ENCODE assay signal across 14 cellular contexts in genomic region chrX:130778773-130779172, GRCh38.
"Had no signal": no experiment of that assay in that cellular context is flagged by ENCODE, and none has a peak within 500 bp of the region (broad histone marks: within the 10 kb centered on the region; RNA-seq: fewer than 3 reads in every experiment).

No MANE protein-coding gene starts in this region.

- H3K36me3 ChIP-seq: brain microvascular endothelial cell, esophagus muscularis mucosa, gastroesophageal sphincter, pancreas had no signal

- DNase-seq: activated B cell treated with CpG ODN at 0.5 μM for 24 hours; activated CD4-positive, alpha-beta T cell treated with anti-CD3 and anti-CD28 coated beads, Interleukin-2, amount 10 ng/mL, durations not matched to agents 7 days and 5 days; amniotic stem cell; brain microvascular endothelial cell; kidney; pancreas; stimulated activated CD4-positive, alpha-beta T cell treated with anti-CD3 and anti-CD28 coated beads, Interleukin-15, amount 100 ng/mL, for 24 hours; stimulated activated CD4-positive, alpha-beta T cell treated with anti-CD3 and anti-CD28 coated beads, Interleukin-4, amount 100 ng/mL, for 24 hours had no signal

- H3K27me3 ChIP-seq: brain microvascular endothelial cell, esophagus muscularis mucosa, gastroesophageal sphincter, pancreas had no signal

- ATAC-seq: gastroesophageal sphincter, pancreas had no signal

- H3K27ac ChIP-seq: brain microvascular endothelial cell, esophagus muscularis mucosa, gastroesophageal sphincter, pancreas had no signal

- H3K4me3 ChIP-seq: esophagus muscularis mucosa, gastroesophageal sphincter, pancreas had no signal

- H3K4me1 ChIP-seq: esophagus muscularis mucosa, gastroesophageal sphincter, pancreas had no signal

- H3K4me1 Mint-ChIP-seq: activated B cell treated with CpG ODN at 0.5 μM for 24 hours; activated CD4-positive, alpha-beta T cell treated with anti-CD3 and anti-CD28 coated beads, Interleukin-2, amount 10 ng/mL, durations not matched to agents 7 days and 5 days; mesothelial cell of epicardium had no signal

- H3K9me3 Mint-ChIP-seq: activated B cell treated with CpG ODN at 0.5 μM for 24 hours; activated CD4-positive, alpha-beta T cell treated with anti-CD3 and anti-CD28 coated beads, Interleukin-2, amount 10 ng/mL, durations not matched to agents 7 days and 5 days; activated naive CD4-positive, alpha-beta T cell treated with anti-CD3 and anti-CD28 coated beads, Interleukin-2, amount 50 U/mL, for 24 hours; mesothelial cell of epicardium; stimulated activated naive CD8-positive, alpha-beta T cell treated with anti-CD3 and anti-CD28 coated beads, Interleukin-15, Interleukin-2, amounts not matched to agents 100 ng/mL and 50 ng/mL, for 24 hours; T-helper 1 cell treated with Interleukin-12 subunit alpha and Interleukin-12 subunit beta and Interleukin-4 antibody, amounts not matched to agents 30 μg/mL and 1 μg/mL, for 36 hours had no signal

- H3K27me3 Mint-ChIP-seq: activated B cell treated with CpG ODN at 0.5 μM for 24 hours; activated CD4-positive, alpha-beta T cell treated with anti-CD3 and anti-CD28 coated beads, Interleukin-2, amount 10 ng/mL, durations not matched to agents 7 days and 5 days; activated naive CD4-positive, alpha-beta T cell treated with anti-CD3 and anti-CD28 coated beads, Interleukin-2, amount 50 U/mL, for 24 hours; stimulated activated naive CD8-positive, alpha-beta T cell treated with anti-CD3 and anti-CD28 coated beads, Interleukin-15, Interleukin-2, amounts not matched to agents 100 ng/mL and 50 ng/mL, for 24 hours had no signal

- H3K4me3 Mint-ChIP-seq: activated B cell treated with CpG ODN at 0.5 μM for 24 hours; activated CD4-positive, alpha-beta T cell treated with anti-CD3 and anti-CD28 coated beads, Interleukin-2, amount 10 ng/mL, durations not matched to agents 7 days and 5 days; activated naive CD4-positive, alpha-beta T cell treated with anti-CD3 and anti-CD28 coated beads, Interleukin-2, amount 50 U/mL, for 24 hours; mesothelial cell of epicardium; stimulated activated naive CD8-positive, alpha-beta T cell treated with anti-CD3 and anti-CD28 coated beads, Interleukin-15, Interleukin-2, amounts not matched to agents 100 ng/mL and 50 ng/mL, for 24 hours; T-helper 1 cell treated with Interleukin-12 subunit alpha and Interleukin-12 subunit beta and Interleukin-4 antibody, amounts not matched to agents 30 μg/mL and 1 μg/mL, for 36 hours had no signal

- H3K27ac Mint-ChIP-seq: activated B cell treated with CpG ODN at 0.5 μM for 24 hours; activated CD4-positive, alpha-beta T cell treated with anti-CD3 and anti-CD28 coated beads, Interleukin-2, amount 10 ng/mL, durations not matched to agents 7 days and 5 days; activated naive CD4-positive, alpha-beta T cell treated with anti-CD3 and anti-CD28 coated beads, Interleukin-2, amount 50 U/mL, for 24 hours; mesothelial cell of epicardium; stimulated activated naive CD8-positive, alpha-beta T cell treated with anti-CD3 and anti-CD28 coated beads, Interleukin-15, Interleukin-2, amounts not matched to agents 100 ng/mL and 50 ng/mL, for 24 hours; T-helper 1 cell treated with Interleukin-12 subunit alpha and Interleukin-12 subunit beta and Interleukin-4 antibody, amounts not matched to agents 30 μg/mL and 1 μg/mL, for 36 hours had no signal

- H3K9me3 ChIP-seq: esophagus muscularis mucosa, gastroesophageal sphincter, pancreas had no signal

- H3K36me3 Mint-ChIP-seq: mesothelial cell of epicardium had no signal
